In the genomic region with DNA sequence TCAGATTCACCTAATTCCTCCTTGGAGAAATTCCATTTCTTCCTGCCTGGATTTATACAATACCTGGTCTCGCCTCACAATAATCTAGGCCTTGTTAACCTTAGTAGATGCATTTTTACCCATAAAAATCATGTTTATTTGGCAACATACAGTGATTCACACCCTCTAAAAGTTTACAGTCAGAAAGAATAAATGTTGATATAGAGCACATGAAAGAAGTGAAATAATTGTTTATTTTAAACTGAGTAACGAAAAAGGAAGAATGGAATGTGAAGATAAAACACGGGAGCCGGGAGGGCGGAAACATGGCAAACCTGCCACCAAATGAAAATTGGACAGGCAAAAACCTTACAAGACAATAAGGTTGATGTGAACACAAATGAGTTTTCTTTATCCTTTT, we compare ENCODE assay signal across 19 cellular contexts. TPM values are rescaled to one million over a fixed set of nuclear protein-coding genes. Genes with fewer than 3 reads are reported as not detected.
"Had no signal": no experiment of that assay in that cellular context is flagged by ENCODE, and none has a peak within 500 bp of the region (broad histone marks: within the 10 kb centered on the region; RNA-seq: fewer than 3 reads in every experiment).

No MANE protein-coding gene starts in this region.

- H3K36me3 Mint-ChIP-seq: naive thymus-derived CD8-positive, alpha-beta T cell had no signal

- ATAC-seq: foreskin keratinocyte; left lobe of liver; lower lobe of right lung; naive thymus-derived CD8-positive, alpha-beta T cell had no signal

- H3K4me1 ChIP-seq: colonic mucosa, foreskin keratinocyte, lower lobe of right lung, right atrium auricular region had no signal

- DNase-seq: colonic mucosa; dermis blood vessel endothelial cell; erythroblast; foreskin keratinocyte; head of caudate nucleus; hippocampal formation; kidney glomerular epithelial cell; lower lobe of right lung; mesendoderm; naive thymus-derived CD8-positive, alpha-beta T cell; sigmoid colon; stimulated activated CD4-positive, alpha-beta T cell treated with anti-CD3 and anti-CD28 coated beads, Interleukin-12 subunit alpha, Interleukin-12 subunit beta, amount 100 ng/mL, for 4 hours; stimulated activated naive CD4-positive, alpha-beta T cell treated with Interleukin-2 at 50 U/mL for 16 hours; trophoblast cell had no signal

- H3K27me3 ChIP-seq: colonic mucosa, foreskin keratinocyte, neutrophil, right atrium auricular region, sigmoid colon had no signal

- H3K27ac Mint-ChIP-seq: naive thymus-derived CD8-positive, alpha-beta T cell had no signal

- H3K4me3 ChIP-seq: colonic mucosa, lower lobe of right lung, right atrium auricular region, sigmoid colon, skin epidermis had no signal

- H3K4me3 Mint-ChIP-seq: naive thymus-derived CD8-positive, alpha-beta T cell had no signal

- H3K4me1 Mint-ChIP-seq: naive thymus-derived CD8-positive, alpha-beta T cell had no signal

- H3K36me3 ChIP-seq: colonic mucosa, lower lobe of right lung, neutrophil, right atrium auricular region, sigmoid colon had no signal

- H3K9me3 ChIP-seq: colonic mucosa, lower lobe of right lung, neutrophil, right atrium auricular region, sigmoid colon had no signal

- H3K27ac ChIP-seq: colonic mucosa, foreskin keratinocyte, lower lobe of right lung, neutrophil, right atrium auricular region, skin epidermis had no signal

- H3K9me3 Mint-ChIP-seq: naive thymus-derived CD8-positive, alpha-beta T cell had no signal

RNA-seq across cellular contexts. Expression of a gene that starts 28.9 kb away (rescaled TPM):
- total RNA-seq: naive thymus-derived CD8-positive, alpha-beta T cell; osteoblast had no signal
- polyA plus RNA-seq: naive thymus-derived CD8-positive, alpha-beta T cell had no signal
